In the genomic region with DNA sequence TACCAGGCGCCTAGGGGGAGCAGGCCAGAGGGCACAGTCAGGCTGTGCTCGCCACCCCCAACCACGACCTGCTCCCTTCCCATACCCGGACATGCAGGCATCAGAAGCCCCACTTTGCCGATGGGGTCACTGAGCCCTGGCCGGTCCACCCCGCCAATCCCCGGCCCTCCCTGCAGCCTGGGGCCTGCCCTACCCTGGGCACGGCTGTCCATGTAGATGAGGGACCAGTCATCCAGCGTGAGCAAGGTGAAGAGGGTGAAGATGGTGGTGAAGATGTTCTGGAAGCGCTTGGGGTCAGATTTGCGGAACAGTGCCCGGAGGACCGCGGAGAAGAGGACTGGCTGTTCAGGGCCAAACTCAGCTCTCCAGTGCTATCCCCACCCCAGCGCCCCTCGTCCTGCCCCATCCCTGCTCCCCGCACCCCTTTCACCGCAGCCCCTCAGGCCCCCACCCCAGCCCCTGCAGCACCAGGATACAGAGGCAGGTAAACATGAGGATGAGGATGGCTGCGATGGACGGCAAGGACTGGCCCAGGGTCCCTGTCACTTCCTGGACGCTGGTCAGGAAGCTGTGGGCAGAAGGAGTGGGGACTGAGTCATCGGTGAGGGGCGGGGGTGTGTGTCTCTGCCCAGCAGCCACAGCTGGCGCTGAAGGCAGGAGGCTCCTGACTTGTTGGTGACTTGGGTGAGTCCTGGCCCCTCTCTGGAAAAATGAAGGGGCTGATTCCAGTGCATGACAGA, we compare ENCODE assay signal across 8 cellular contexts. TPM values are rescaled to one million over a fixed set of nuclear protein-coding genes. Genes with fewer than 3 reads are reported as not detected.
DNase-seq lines count a peak whose midpoint lies in the region; ATAC-seq, FAIRE-seq and TF ChIP-seq lines count a peak whose summit lies in the region.

No MANE protein-coding gene starts in this region.

- no peak for TF ChIP-seq EP300 in tibial nerve (IDR thresholded peaks at IDR 0.05)

- H3K27me3 ChIP-seq in tibial nerve, result no peaks in the 10 kb centered on the region

- H3K4me1 Mint-ChIP-seq in activated CD4-positive, alpha-beta memory T cell treated with anti-CD3 and anti-CD28 coated beads, Interleukin-2, amount 10 ng/mL, durations not matched to agents 7 days and 5 days, result peaks cover 21% of the 10 kb centered on the region

- H3K4me3 Mint-ChIP-seq in activated CD4-positive, alpha-beta memory T cell treated with anti-CD3 and anti-CD28 coated beads, Interleukin-2, amount 10 ng/mL, durations not matched to agents 7 days and 5 days, result no peak overlapping the region

- CTCF ChIA-PET in activated CD4-positive, alpha-beta memory T cell treated with anti-CD3 and anti-CD28 coated beads, Interleukin-2, amount 10 ng/mL, durations not matched to agents 7 days and 5 days (lab: Charles Lee), result interaction anchor here (1.5 to 2.6 kb wide), 2 partner anchors 24 kb away, joined by 4 to 26 read pairs; no protein-coding TSS in a partner anchor

- peaks cover 0 to 13% (median 1%) of the 10 kb centered on the region in 4 donors for H3K4me1 ChIP-seq in tibial nerve

- peak; percentile 99 for FAIRE-seq in HTR-8/SVneo (lab: Jason Lieb, UNC)
- no peak for FAIRE-seq in GM19239 (lab: Jason Lieb, UNC)

- DNase-seq in AG08395 (ENCODE audit: low spot score), result peak; percentile 89
- DNase-seq in HTR-8/SVneo (ENCODE audit: insufficient read length, low spot score), result peak; percentile 94
- DNase-seq in activated CD4-positive, alpha-beta memory T cell treated with anti-CD3 and anti-CD28 coated beads, Interleukin-2, amount 10 ng/mL, durations not matched to agents 7 days and 5 days, result peak; percentile 61
- DNase-seq in kidney glomerular epithelial cell (lab: John Stamatoyannopoulos, UW), result peak; percentile 84
- no peak for DNase-seq in anterior cingulate cortex (lab: John Stamatoyannopoulos, UW)
- DNase-seq in GM19239 (ENCODE audit: insufficient read length, low spot score), result no peak
- DNase-seq in tibial nerve (ENCODE audit: low spot score in 2 of 2), result no peak

- 76 to 83% methylated on average over 22 to 23 of the region's 25 CpGs for WGBS in tibial nerve, 2 donors

- H3K27ac ChIP-seq in tibial nerve, result no peak overlapping the region

- no peaks in the 10 kb centered on the region for H3K9me3 ChIP-seq in tibial nerve

- no peak for TF ChIP-seq POLR2A in tibial nerve (IDR thresholded peaks at IDR 0.05)

- H3K4me3 ChIP-seq in tibial nerve, result no peak overlapping the region

- POLR2A ChIA-PET in activated CD4-positive, alpha-beta memory T cell treated with anti-CD3 and anti-CD28 coated beads, Interleukin-2, amount 10 ng/mL, durations not matched to agents 7 days and 5 days (lab: Charles Lee), result interaction anchor here (1.7 kb wide), 1 partner anchor 12 kb away, joined by 6 read pairs; no protein-coding TSS in a partner anchor

- ATAC-seq in HG02981 (IDR thresholded peaks at IDR 0.05; ENCODE audit: unreplicated experiment), result no peak

- H3K27me3 Mint-ChIP-seq in activated CD4-positive, alpha-beta memory T cell treated with anti-CD3 and anti-CD28 coated beads, Interleukin-2, amount 10 ng/mL, durations not matched to agents 7 days and 5 days, result peaks cover 9% of the 10 kb centered on the region

- no peaks in the 10 kb centered on the region for H3K9me3 Mint-ChIP-seq in activated CD4-positive, alpha-beta memory T cell treated with anti-CD3 and anti-CD28 coated beads, Interleukin-2, amount 10 ng/mL, durations not matched to agents 7 days and 5 days

- no peak overlapping the region for H3K27ac Mint-ChIP-seq in activated CD4-positive, alpha-beta memory T cell treated with anti-CD3 and anti-CD28 coated beads, Interleukin-2, amount 10 ng/mL, durations not matched to agents 7 days and 5 days

- TF ChIP-seq CTCF in tibial nerve (IDR thresholded peaks at IDR 0.05), result no peak

- no peaks in the 10 kb centered on the region for H3K36me3 ChIP-seq in tibial nerve

- H3K36me3 Mint-ChIP-seq in activated CD4-positive, alpha-beta memory T cell treated with anti-CD3 and anti-CD28 coated beads, Interleukin-2, amount 10 ng/mL, durations not matched to agents 7 days and 5 days (ENCODE audit: low read depth), result no peaks in the 10 kb centered on the region

RNA-seq across cellular contexts. Expression of gene CATSPER1, which starts 5.5 kb away (rescaled TPM):
- under 1 TPM; 0.33 to 0.58 TPM for total RNA-seq in activated CD4-positive, alpha-beta memory T cell treated with anti-CD3 and anti-CD28 coated beads, Interleukin-2, amount 10 ng/mL, durations not matched to agents 7 days and 5 days
- total RNA-seq in tibial nerve, result under 1 TPM in 1 of 4 donors, not detected in 3; 0.87 TPM

RNA-seq across cellular contexts. Expression of gene CST6, which starts 9.0 kb away (rescaled TPM):
- total RNA-seq in activated CD4-positive, alpha-beta memory T cell treated with anti-CD3 and anti-CD28 coated beads, Interleukin-2, amount 10 ng/mL, durations not matched to agents 7 days and 5 days, result under 1 TPM; 0.30 to 0.65 TPM
- total RNA-seq in tibial nerve, result 1 to 10 TPM in 1 of 4 donors, not detected in 3; 1.2 TPM

RNA-seq across cellular contexts. Expression of gene BANF1, which starts 18.5 kb away (rescaled TPM):
- 100 to 1,000 TPM; 191 to 196 TPM for total RNA-seq in activated CD4-positive, alpha-beta memory T cell treated with anti-CD3 and anti-CD28 coated beads, Interleukin-2, amount 10 ng/mL, durations not matched to agents 7 days and 5 days
- total RNA-seq in tibial nerve, result 10 to 100 TPM; 23.9 to 68.9 (median 51.0) TPM

RNA-seq across cellular contexts. Expression of gene EIF1AD, which starts 18.8 kb away (rescaled TPM):
- total RNA-seq in activated CD4-positive, alpha-beta memory T cell treated with anti-CD3 and anti-CD28 coated beads, Interleukin-2, amount 10 ng/mL, durations not matched to agents 7 days and 5 days, result 10 to 100 TPM; 43.6 to 45.9 TPM
- 10 to 100 TPM; 27.0 to 40.6 (median 29.5) TPM for total RNA-seq in tibial nerve

RNA-seq across cellular contexts. Expression of gene GAL3ST3, which starts 28.2 kb away (rescaled TPM):
- total RNA-seq in activated CD4-positive, alpha-beta memory T cell treated with anti-CD3 and anti-CD28 coated beads, Interleukin-2, amount 10 ng/mL, durations not matched to agents 7 days and 5 days, result not detected
- not detected for total RNA-seq in tibial nerve

Comparison
In these comparisons a context has a peak if more than half of its experiments do, and no peak if none do; other contexts are left out.
1. DNase-seq: peak in AG08395 (single experiment), HTR-8/SVneo (single experiment), activated CD4-positive, alpha-beta memory T cell treated with anti-CD3 and anti-CD28 coated beads, Interleukin-2, amount 10 ng/mL, durations not matched to agents 7 days and 5 days (single experiment) and kidney glomerular epithelial cell (single experiment); none in anterior cingulate cortex (0 of 58), GM19239 (single experiment) and tibial nerve (0 of 2).